12 cellular contexts compared by ENCODE assay signal in the genomic region with DNA sequence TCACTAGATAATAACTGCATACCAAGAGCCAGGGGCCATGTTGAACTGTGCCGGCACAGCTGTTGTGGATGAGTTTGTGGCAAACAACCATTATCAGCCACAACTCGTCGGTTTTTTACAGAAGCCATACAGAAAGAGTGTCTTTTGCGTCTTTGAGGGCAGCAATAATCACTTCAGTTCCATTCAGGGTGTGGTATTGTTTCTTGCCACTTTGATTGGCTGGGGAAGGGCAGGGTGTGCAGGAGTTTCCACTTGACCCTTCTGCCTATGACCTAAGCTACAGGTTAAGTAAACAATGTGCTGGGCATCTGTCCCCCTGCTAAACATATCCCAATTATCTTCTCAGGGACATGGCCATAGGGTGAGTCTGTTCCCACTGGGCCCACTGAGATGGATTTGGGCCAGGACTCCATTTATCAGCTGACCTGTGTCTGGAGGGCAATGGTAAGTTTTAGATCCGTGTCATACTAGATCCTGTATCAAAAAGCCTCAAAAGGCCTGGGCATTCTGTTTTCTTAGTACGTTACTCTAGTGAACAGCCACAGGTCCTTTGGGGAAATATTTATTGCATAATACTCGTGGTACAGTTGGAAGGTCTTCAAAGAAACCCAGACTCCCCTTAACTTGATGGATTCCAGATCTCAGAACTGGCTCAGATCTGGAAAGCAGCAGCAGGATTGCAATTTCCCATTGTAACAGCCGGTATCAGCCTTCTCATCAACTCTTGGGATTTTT. TPM values are rescaled to one million over a fixed set of nuclear protein-coding genes. Genes with fewer than 3 reads are reported as not detected.
DNase-seq lines count a peak whose midpoint lies in the region; ATAC-seq and TF ChIP-seq lines count a peak whose summit lies in the region.
"Had no signal": no experiment of that assay in that cellular context is flagged by ENCODE, and none has a peak within 500 bp of the region (broad histone marks: within the 10 kb centered on the region; RNA-seq: fewer than 3 reads in every experiment).

No MANE protein-coding gene starts in this region.

- H3K36me3 ChIP-seq in mesenchymal stem cell (ENCODE audit: control insufficient read depth in 1 of 2, insufficient read depth in 2 of 2, low read depth in 1 of 2, low read length in 2 of 2): peaks cover 67 to 75% of the 10 kb centered on the region in 2 experiments
- peaks cover 6% of the 10 kb centered on the region for H3K36me3 ChIP-seq in Caco-2 (ENCODE audit: control insufficient read depth, insufficient read depth, low read length)

- intact Hi-C loops in Caco-2 (cut with micrococcal nuclease; ENCODE audit: unreplicated experiment): no loop called here

- no peak overlapping the region for H2BK120ac ChIP-seq in mesenchymal stem cell (ENCODE audit: low read depth, low read length)

- TF ChIP-seq CTCF in endothelial cell (IDR thresholded peaks at IDR 0.05; ENCODE audit: unreplicated experiment): no peak
- no peak for TF ChIP-seq CTCF in Caco-2 (IDR thresholded peaks at IDR 0.05; ENCODE audit: insufficient read depth in 1 of 2, low read depth in 1 of 2, low read length in 1 of 2, severe bottlenecking in 1 of 2, unreplicated experiment in 1 of 2)

- H3K27me3 ChIP-seq in mesenchymal stem cell (ENCODE audit: control insufficient read depth in 1 of 2, insufficient read depth in 1 of 2, low read length in 2 of 2) (no peaks in the 10 kb centered on the region), Caco-2 (replicated peaks; ENCODE audit: control insufficient read depth, insufficient read depth, low read length) (no peaks in the 10 kb centered on the region)
- H3K27me3 ChIP-seq: tibial nerve had no signal

- no peak for ATAC-seq in stimulated activated naive CD8-positive, alpha-beta T cell treated with anti-CD3 and anti-CD28 coated beads, Interleukin-15, Interleukin-2, amounts not matched to agents 100 U/mL and 50 U/mL, for 24 hours
- ATAC-seq in naive thymus-derived CD8-positive, alpha-beta T cell: no peak
- ATAC-seq in GM18517 (IDR thresholded peaks at IDR 0.05; ENCODE audit: unreplicated experiment): no peak
- ATAC-seq: activated CD8-positive, alpha-beta T cell treated with anti-CD3 and anti-CD28 coated beads, Interleukin-2, amount 10 ng/mL, durations not matched to agents 7 days and 5 days had no signal

- peaks cover 47% of the 10 kb centered on the region for H3K36me3 Mint-ChIP-seq in stimulated activated naive CD8-positive, alpha-beta T cell treated with anti-CD3 and anti-CD28 coated beads, Interleukin-15, Interleukin-2, amounts not matched to agents 100 ng/mL and 50 ng/mL, for 24 hours (ENCODE audit: low read depth)
- H3K36me3 Mint-ChIP-seq in endothelial cell (ENCODE audit: low read depth, unreplicated experiment) (peaks cover 41% of the 10 kb centered on the region), Caco-2 (ENCODE audit: insufficient read depth, unreplicated experiment) (peaks cover 65% of the 10 kb centered on the region)
- peaks cover 8 to 32% (median 22%) of the 10 kb centered on the region in 3 donors for H3K36me3 Mint-ChIP-seq in naive thymus-derived CD8-positive, alpha-beta T cell

- no peak overlapping the region for H3K4me2 ChIP-seq in mesenchymal stem cell (ENCODE audit: low read length, poor library complexity, severe bottlenecking)

- peak overlapping the region; percentile 34 for H3K9ac ChIP-seq in mesenchymal stem cell (ENCODE audit: low read length)

- 38% methylated on average over 8 of the region's 8 CpGs for WGBS in mesenchymal stem cell

- H3K9me3 ChIP-seq in mesenchymal stem cell (ENCODE audit: control insufficient read depth, low read length) (peaks cover 10% of the 10 kb centered on the region), Caco-2 (peaks cover 2% of the 10 kb centered on the region)

- DNase-seq in stimulated activated naive CD8-positive, alpha-beta T cell treated with anti-CD3 and anti-CD28 coated beads, Interleukin-15, Interleukin-2, amounts not matched to agents 100 U/mL and 50 U/mL, for 24 hours: no peak
- DNase-seq in endothelial cell (ENCODE audit: low spot score): no peak
- DNase-seq in mesenchymal stem cell: peak; percentile 98
- no peak for DNase-seq in stimulated activated naive CD4-positive, alpha-beta T cell treated with Interleukin-2 at 50 U/mL for 16 hours (lab: John Stamatoyannopoulos, UW)
- no peak for DNase-seq in naive thymus-derived CD8-positive, alpha-beta T cell
- DNase-seq in Caco-2: no peak
- DNase-seq: activated CD8-positive, alpha-beta T cell treated with anti-CD3 and anti-CD28 coated beads, Interleukin-2, amount 10 ng/mL, durations not matched to agents 7 days and 5 days; Karpas-422 had no signal

- no peak overlapping the region for H2AFZ ChIP-seq in mesenchymal stem cell (ENCODE audit: low read depth, low read length)

- POLR2A ChIA-PET in naive thymus-derived CD8-positive, alpha-beta T cell (lab: Charles Lee): interaction anchor here (0.5 kb wide), 2 partner anchors 15 to 60 kb away, joined by 3 read pairs; no protein-coding TSS in a partner anchor
- POLR2A ChIA-PET in Caco-2 (lab: Charles Lee): no interaction called here

- no TSS peak for BruUV-seq in Caco-2 (replicated peaks; lab: Mats Ljungman, UMichigan)

- peak overlapping the region; percentile 45 for H4K8ac ChIP-seq in mesenchymal stem cell (ENCODE audit: low read length)

- CTCF ChIA-PET in Caco-2 (lab: Charles Lee): no interaction called here

- no peaks in the 10 kb centered on the region for H3K27me3 Mint-ChIP-seq in stimulated activated naive CD8-positive, alpha-beta T cell treated with anti-CD3 and anti-CD28 coated beads, Interleukin-15, Interleukin-2, amounts not matched to agents 100 ng/mL and 50 ng/mL, for 24 hours
- peaks cover 8% of the 10 kb centered on the region for H3K27me3 Mint-ChIP-seq in endothelial cell (ENCODE audit: unreplicated experiment)
- no peaks in the 10 kb centered on the region for H3K27me3 Mint-ChIP-seq in naive thymus-derived CD8-positive, alpha-beta T cell
- H3K27me3 Mint-ChIP-seq in Caco-2 (ENCODE audit: insufficient read depth, unreplicated experiment): no peaks in the 10 kb centered on the region

- H3K4me3 Mint-ChIP-seq in stimulated activated naive CD8-positive, alpha-beta T cell treated with anti-CD3 and anti-CD28 coated beads, Interleukin-15, Interleukin-2, amounts not matched to agents 100 ng/mL and 50 ng/mL, for 24 hours: no peak overlapping the region
- H3K4me3 Mint-ChIP-seq in endothelial cell (ENCODE audit: unreplicated experiment) (no peak overlapping the region), Caco-2 (ENCODE audit: unreplicated experiment) (no peak overlapping the region)
- no peak overlapping the region for H3K4me3 Mint-ChIP-seq in naive thymus-derived CD8-positive, alpha-beta T cell
- H3K4me3 Mint-ChIP-seq: activated CD8-positive, alpha-beta T cell treated with anti-CD3 and anti-CD28 coated beads, Interleukin-2, amount 10 ng/mL, durations not matched to agents 7 days and 5 days had no signal

- no peak overlapping the region for H3K23ac ChIP-seq in mesenchymal stem cell (ENCODE audit: low read length in 2 of 2)

- no peak overlapping the region for H3K27ac ChIP-seq in mesenchymal stem cell (ENCODE audit: low read length, poor library complexity, severe bottlenecking)
- H3K27ac ChIP-seq: C4-2B had no signal

- H2BK15ac ChIP-seq in mesenchymal stem cell (ENCODE audit: low read depth, poor library complexity, severe bottlenecking): no peak overlapping the region

- no peaks in the 10 kb centered on the region for H3K4me1 Mint-ChIP-seq in stimulated activated naive CD8-positive, alpha-beta T cell treated with anti-CD3 and anti-CD28 coated beads, Interleukin-15, Interleukin-2, amounts not matched to agents 100 ng/mL and 50 ng/mL, for 24 hours (ENCODE audit: low read depth)
- no peaks in the 10 kb centered on the region for H3K4me1 Mint-ChIP-seq in endothelial cell (ENCODE audit: unreplicated experiment)
- no peaks in the 10 kb centered on the region for H3K4me1 Mint-ChIP-seq in naive thymus-derived CD8-positive, alpha-beta T cell
- H3K4me1 Mint-ChIP-seq in Caco-2 (ENCODE audit: low read depth, unreplicated experiment): no peaks in the 10 kb centered on the region

- peak overlapping the region; percentile 52 to 86 for H3K18ac ChIP-seq in mesenchymal stem cell (ENCODE audit: low read depth in 1 of 2, low read length in 2 of 2)

- peaks cover 7% of the 10 kb centered on the region for H3K9me3 Mint-ChIP-seq in stimulated activated naive CD8-positive, alpha-beta T cell treated with anti-CD3 and anti-CD28 coated beads, Interleukin-15, Interleukin-2, amounts not matched to agents 100 ng/mL and 50 ng/mL, for 24 hours
- peaks cover 3% of the 10 kb centered on the region for H3K9me3 Mint-ChIP-seq in endothelial cell (ENCODE audit: unreplicated experiment)
- H3K9me3 Mint-ChIP-seq in naive thymus-derived CD8-positive, alpha-beta T cell: peaks cover 0 to 9% (median 2%) of the 10 kb centered on the region in 9 donors
- H3K9me3 Mint-ChIP-seq in Caco-2 (ENCODE audit: unreplicated experiment): peaks cover 6% of the 10 kb centered on the region

- no peak overlapping the region for H4K91ac ChIP-seq in mesenchymal stem cell (ENCODE audit: low read length)

- H3K14ac ChIP-seq in mesenchymal stem cell (ENCODE audit: low read length in 2 of 2): no peak overlapping the region

- peaks cover 16% of the 10 kb centered on the region for H3K79me1 ChIP-seq in mesenchymal stem cell (replicated peaks; ENCODE audit: low read length, poor library complexity, severe bottlenecking)

- peak overlapping the region; percentile 40 for H3K27ac Mint-ChIP-seq in stimulated activated naive CD8-positive, alpha-beta T cell treated with anti-CD3 and anti-CD28 coated beads, Interleukin-15, Interleukin-2, amounts not matched to agents 100 ng/mL and 50 ng/mL, for 24 hours
- peak overlapping the region; percentile 52 for H3K27ac Mint-ChIP-seq in endothelial cell (ENCODE audit: unreplicated experiment)
- H3K27ac Mint-ChIP-seq in naive thymus-derived CD8-positive, alpha-beta T cell: no peak overlapping the region
- no peak overlapping the region for H3K27ac Mint-ChIP-seq in Caco-2 (ENCODE audit: unreplicated experiment)
- H3K27ac Mint-ChIP-seq: activated CD8-positive, alpha-beta T cell treated with anti-CD3 and anti-CD28 coated beads, Interleukin-2, amount 10 ng/mL, durations not matched to agents 7 days and 5 days had no signal

- H3K4me1 ChIP-seq in mesenchymal stem cell (ENCODE audit: control insufficient read depth, insufficient read depth, low read depth, low read length) (no peaks in the 10 kb centered on the region), Caco-2 (no peaks in the 10 kb centered on the region; the same call in 1 of the 2 replicates)

- peak overlapping the region in 1 of 2 experiments; percentile 21 for H2BK12ac ChIP-seq in mesenchymal stem cell (ENCODE audit: low read length in 2 of 2)

- H3K4me3 ChIP-seq in mesenchymal stem cell (ENCODE audit: insufficient read depth in 1 of 2, low read depth in 1 of 2, low read length in 2 of 2) (peak overlapping the region in 1 of 2 experiments; percentile 20), Caco-2 (ENCODE audit: low read depth, low read length) (no peak overlapping the region)
- H3K4me3 ChIP-seq: tibial nerve had no signal

- H2BK5ac ChIP-seq in mesenchymal stem cell (ENCODE audit: low read depth, low read length, poor library complexity, severe bottlenecking): no peak overlapping the region

- H3K4ac ChIP-seq in mesenchymal stem cell (ENCODE audit: low read depth in 1 of 2, low read length in 2 of 2): peak overlapping the region in 1 of 2 experiments; percentile 24

- H2AK5ac ChIP-seq in mesenchymal stem cell (ENCODE audit: low read length, severe bottlenecking): no peak overlapping the region

RNA-seq across cellular contexts. Expression of a gene that starts 15.9 kb away (rescaled TPM):
- 47.7 TPM for total RNA-seq in endothelial cell (ENCODE audit: unreplicated experiment)
- 27.8 TPM for polyA plus RNA-seq in mesenchymal stem cell (2013, experiment 1 of 2)
- polyA plus RNA-seq in mesenchymal stem cell (2013, experiment 2 of 2): 28.1 TPM
- total RNA-seq in naive thymus-derived CD8-positive, alpha-beta T cell: 10 to 100 TPM; 42.7 to 48.8 TPM
- 10 to 100 TPM; 17.4 to 28.4 (median 20.2) TPM for polyA plus RNA-seq in naive thymus-derived CD8-positive, alpha-beta T cell
- total RNA-seq in Caco-2 (2022): 37.8 and 41.1 TPM in 2 replicates

RNA-seq across cellular contexts. Expression of a gene that starts 16.0 kb away (rescaled TPM):
- 18.5 TPM for total RNA-seq in endothelial cell (ENCODE audit: unreplicated experiment)
- polyA plus RNA-seq in mesenchymal stem cell (2013, experiment 1 of 2): 8.8 TPM
- 8.6 TPM for polyA plus RNA-seq in mesenchymal stem cell (2013, experiment 2 of 2)
- 10 to 100 TPM in 1 of 2 experiments, 1 to 10 TPM in 1; 8.3 to 10.5 TPM for total RNA-seq in naive thymus-derived CD8-positive, alpha-beta T cell
- 10 to 100 TPM in 1 of 3 donors, 1 to 10 TPM in 2; 5.2 to 11.2 (median 8.2) TPM for polyA plus RNA-seq in naive thymus-derived CD8-positive, alpha-beta T cell
- 15.2 and 16.7 TPM in 2 replicates for total RNA-seq in Caco-2 (2022)

RNA-seq across cellular contexts. Expression of a gene that starts 23.1 kb away (rescaled TPM):
- total RNA-seq in endothelial cell (ENCODE audit: unreplicated experiment): 82.4 TPM
- polyA plus RNA-seq in mesenchymal stem cell (2013, experiment 1 of 2): 239 TPM
- polyA plus RNA-seq in mesenchymal stem cell (2013, experiment 2 of 2): 239 TPM
- 10 to 100 TPM; 72.0 to 80.2 TPM for total RNA-seq in naive thymus-derived CD8-positive, alpha-beta T cell
- 100 to 1,000 TPM; 107 to 145 (median 121) TPM for polyA plus RNA-seq in naive thymus-derived CD8-positive, alpha-beta T cell
- 142 and 150 TPM in 2 replicates for total RNA-seq in Caco-2 (2022)

RNA-seq across cellular contexts. Expression of a gene that starts 35.6 kb away (rescaled TPM):
- total RNA-seq in endothelial cell (ENCODE audit: unreplicated experiment) (119 TPM), Caco-2 (2022) (227 and 240 TPM in 2 replicates)
- polyA plus RNA-seq in mesenchymal stem cell (2013, experiment 1 of 2): 37.4 TPM
- polyA plus RNA-seq in mesenchymal stem cell (2013, experiment 2 of 2): 35.4 TPM
- 100 to 1,000 TPM; 159 to 161 TPM for total RNA-seq in naive thymus-derived CD8-positive, alpha-beta T cell
- polyA plus RNA-seq in naive thymus-derived CD8-positive, alpha-beta T cell: 10 to 100 TPM; 28.7 to 46.6 (median 40.1) TPM

RNA-seq across cellular contexts. Expression of a gene that starts 35.8 kb away (rescaled TPM):
- total RNA-seq in endothelial cell (ENCODE audit: unreplicated experiment) (17.8 TPM), Caco-2 (2022) (14.9 and 16.2 TPM in 2 replicates)
- polyA plus RNA-seq in mesenchymal stem cell (2013, experiment 1 of 2): 28.0 TPM
- 25.3 TPM for polyA plus RNA-seq in mesenchymal stem cell (2013, experiment 2 of 2)
- total RNA-seq in naive thymus-derived CD8-positive, alpha-beta T cell: 10 to 100 TPM in 1 of 2 experiments, 1 to 10 TPM in 1; 7.5 to 10.9 TPM
- polyA plus RNA-seq in naive thymus-derived CD8-positive, alpha-beta T cell: 1 to 10 TPM; 1.7 to 3.6 (median 2.3) TPM

Comparison
In these comparisons a context has a peak if more than half of its experiments do, and no peak if none do; other contexts are left out.
1. H3K27ac Mint-ChIP-seq: peak in stimulated activated naive CD8-positive, alpha-beta T cell treated with anti-CD3 and anti-CD28 coated beads, Interleukin-15, Interleukin-2, amounts not matched to agents 100 ng/mL and 50 ng/mL, for 24 hours (single experiment) and endothelial cell (single experiment); none in naive thymus-derived CD8-positive, alpha-beta T cell (0 of 10) and Caco-2 (single experiment).